In genomic region chr18:76130845-76131244, GRCh38 we compare ENCODE assay signal across 14 cellular contexts.
"Had no signal": no experiment of that assay in that cellular context is flagged by ENCODE, and none has a peak within 500 bp of the region (broad histone marks: within the 10 kb centered on the region; RNA-seq: fewer than 3 reads in every experiment).

No MANE protein-coding gene starts in this region.

- H3K9me3 Mint-ChIP-seq: activated CD4-positive, alpha-beta memory T cell treated with anti-CD3 and anti-CD28 coated beads for 36 hours had no signal

- ATAC-seq: heart left ventricle, left lobe of liver had no signal

- H3K4me1 Mint-ChIP-seq: memory B cell had no signal

- H3K4me3 Mint-ChIP-seq: activated CD4-positive, alpha-beta memory T cell treated with anti-CD3 and anti-CD28 coated beads for 36 hours; activated naive CD8-positive, alpha-beta T cell treated with anti-CD3 and anti-CD28 coated beads, Interleukin-2, amount 10 ng/mL, durations not matched to agents 7 days and 5 days; memory B cell; nephron had no signal

- H3K27ac Mint-ChIP-seq: activated CD4-positive, alpha-beta memory T cell treated with anti-CD3 and anti-CD28 coated beads for 36 hours; activated naive CD8-positive, alpha-beta T cell treated with anti-CD3 and anti-CD28 coated beads, Interleukin-2, amount 10 ng/mL, durations not matched to agents 7 days and 5 days; memory B cell; nephron had no signal

- H3K27me3 ChIP-seq: heart left ventricle, tibial artery, vagina had no signal

- H3K36me3 Mint-ChIP-seq: activated CD4-positive, alpha-beta memory T cell treated with anti-CD3 and anti-CD28 coated beads for 36 hours; activated naive CD8-positive, alpha-beta T cell treated with anti-CD3 and anti-CD28 coated beads, Interleukin-2, amount 10 ng/mL, durations not matched to agents 7 days and 5 days; memory B cell had no signal

- H3K27ac ChIP-seq: heart left ventricle, tibial artery, vagina had no signal

- H3K27me3 Mint-ChIP-seq: activated CD4-positive, alpha-beta memory T cell treated with anti-CD3 and anti-CD28 coated beads for 36 hours; memory B cell had no signal

- DNase-seq: activated CD4-positive, alpha-beta memory T cell treated with anti-CD3 and anti-CD28 coated beads for 36 hours; activated gamma-delta T cell treated with Interleukin-2 at 50 U/mL for 16 hours; activated naive CD8-positive, alpha-beta T cell treated with anti-CD3 and anti-CD28 coated beads, Interleukin-2, amount 10 ng/mL, durations not matched to agents 7 days and 5 days; activated T-cell treated with anti-CD3 and anti-CD28 coated beads, Interleukin-2, amount 50 U/mL, for 48 hours; caudate nucleus; effector CD4-positive, alpha-beta T cell; erythroblast; foreskin melanocyte; heart left ventricle had no signal

- H3K9me3 ChIP-seq: tibial artery, vagina had no signal
